ENCODE assay signal across 9 cellular contexts in genomic region chr19:6278051-6278450, GRCh38. TPM values are rescaled to one million over a fixed set of nuclear protein-coding genes. Genes with fewer than 3 reads are reported as not detected.
DNase-seq lines count a peak whose midpoint lies in the region; ATAC-seq, FAIRE-seq and TF ChIP-seq lines count a peak whose summit lies in the region.
"Had no signal": no experiment of that assay in that cellular context is flagged by ENCODE, and none has a peak within 500 bp of the region (broad histone marks: within the 10 kb centered on the region; RNA-seq: fewer than 3 reads in every experiment).

No MANE protein-coding gene starts in this region.

- peaks cover 0 to 5% of the 10 kb centered on the region in 2 donors for H3K27me3 Mint-ChIP-seq in CD8-positive, alpha-beta memory T cell
- no peaks in the 10 kb centered on the region for H3K27me3 Mint-ChIP-seq in progenitor cell of endocrine pancreas

- TF ChIP-seq RAD21 in H1 (IDR thresholded peaks at IDR 0.05 in 1 of 2, conservative IDR thresholded peaks at IDR 0.05 in 1 of 2; ENCODE audit: low read depth in 2 of 2, low read length in 2 of 2): no peak

- peaks cover 31% of the 10 kb centered on the region for H3K79me1 ChIP-seq in H1 (ENCODE audit: low read depth, low read length)

- no peak for TF ChIP-seq CTCF in OCI-LY1 (IDR thresholded peaks at IDR 0.05; ENCODE audit: low read length)
- no peak for TF ChIP-seq CTCF in H1 (IDR thresholded peaks at IDR 0.05; ENCODE audit: control extremely low read depth in 1 of 3, insufficient read depth in 1 of 3, low read depth in 1 of 3, low read length in 3 of 3)
- no peak for TF ChIP-seq CTCF in progenitor cell of endocrine pancreas (IDR thresholded peaks at IDR 0.05; ENCODE audit: unreplicated experiment)
- TF ChIP-seq CTCF in GM20000 (IDR thresholded peaks at IDR 0.05; ENCODE audit: extremely low read depth, missing control alignments): no peak

- H3K23me2 ChIP-seq in H1 (ENCODE audit: low read depth, low read length): peaks cover 5% of the 10 kb centered on the region; the same call in 1 of the 2 replicates

- no peak overlapping the region for H3K23ac ChIP-seq in H1 (ENCODE audit: insufficient read length)

- H3K9ac ChIP-seq in OCI-LY1 (ENCODE audit: low read length) (peak overlapping the region; percentile 28; the same call in 1 of the 2 replicates), H1 (replicated peaks in 1 of 4; ENCODE audit: extremely low read depth in 1 of 4, low read depth in 3 of 4, low read length in 3 of 4) (no peak overlapping the region; a peak in 1 of 7 replicates)

- H3K4me3 ChIP-seq in CD8-positive, alpha-beta memory T cell (ENCODE audit: low read length): no peak overlapping the region
- H3K4me3 ChIP-seq in OCI-LY1 (ENCODE audit: low read depth, low read length, poor library complexity, severe bottlenecking) (peak overlapping the region; percentile 88), H1 (ENCODE audit: extremely low read depth in 1 of 4, insufficient read depth in 2 of 4, low read depth in 3 of 4, low read length in 4 of 4) (peak overlapping the region in 1 of 4 experiments; percentile 79; a peak in 3 of 8 replicates)

- no peak overlapping the region for H2BK15ac ChIP-seq in H1 (ENCODE audit: low read length)

- H3K9me3 ChIP-seq in CD8-positive, alpha-beta memory T cell (ENCODE audit: low read length): no peaks in the 10 kb centered on the region
- H3K9me3 ChIP-seq in OCI-LY1 (ENCODE audit: low read length) (no peaks in the 10 kb centered on the region), H1 (ENCODE audit: insufficient read depth in 2 of 2, low read depth in 1 of 2, low read length in 1 of 2) (no peaks in the 10 kb centered on the region)

- H2AFZ ChIP-seq in OCI-LY1 (ENCODE audit: low read length): no peak overlapping the region
- no peak overlapping the region for H2AFZ ChIP-seq in H1 (ENCODE audit: low read length)

- no peaks in the 10 kb centered on the region for H3K27me3 ChIP-seq in CD8-positive, alpha-beta memory T cell (ENCODE audit: insufficient read depth, low read length, poor library complexity, severe bottlenecking)
- H3K27me3 ChIP-seq in OCI-LY1 (ENCODE audit: insufficient read depth, low read length) (no peaks in the 10 kb centered on the region), H1 (replicated peaks in 1 of 4; ENCODE audit: control insufficient read depth in 3 of 4, extremely low read depth in 1 of 4, insufficient read depth in 3 of 4, low read length in 3 of 4) (no peaks in the 10 kb centered on the region)

- H2BK120ac ChIP-seq in H1 (replicated peaks; ENCODE audit: low read depth, low read length): no peak overlapping the region

- H3K4ac ChIP-seq in H1 (replicated peaks; ENCODE audit: insufficient read length, low read depth, low read length): no peak overlapping the region

- TF ChIP-seq POLR2A in H1 (IDR thresholded peaks at IDR 0.05; ENCODE audit: control extremely low read depth in 1 of 2, low read depth in 2 of 2, low read length in 2 of 2): no peak

- DNase-seq in CD8-positive, alpha-beta memory T cell: no peak
- DNase-seq in H1 (ENCODE audit: low read depth in 1 of 2, low spot score in 2 of 2) (no peak), progenitor cell of endocrine pancreas (ENCODE audit: low spot score, unreplicated experiment) (no peak), DMS 273 treated with DMSO at 0.1 percent for 48 hours (lab: John Stamatoyannopoulos, UW) (no peak), GM20000 (ENCODE audit: low spot score) (no peak)

- no peak overlapping the region for H3K56ac ChIP-seq in H1 (replicated peaks; ENCODE audit: insufficient read length, low read depth, low read length)

- ATAC-seq in GM18511 (IDR thresholded peaks at IDR 0.05; ENCODE audit: unreplicated experiment) (no peak), GM18870 (IDR thresholded peaks at IDR 0.05; ENCODE audit: unreplicated experiment) (no peak)

- no peak overlapping the region for H2BK20ac ChIP-seq in H1 (ENCODE audit: low read length)

- no peak overlapping the region for H4K8ac ChIP-seq in H1 (ENCODE audit: extremely low read depth, insufficient read depth, low read length)

- no peak overlapping the region for H2BK12ac ChIP-seq in H1 (ENCODE audit: low read depth, low read length)

- peak overlapping the region; percentile 47 for H3K27ac ChIP-seq in CD8-positive, alpha-beta memory T cell (ENCODE audit: low read depth, low read length)
- H3K27ac ChIP-seq in OCI-LY1 (ENCODE audit: low read depth, low read length, poor library complexity, severe bottlenecking) (no peak overlapping the region), H1 (ENCODE audit: low read depth, low read length) (no peak overlapping the region)

- H3K4me3 Mint-ChIP-seq in CD8-positive, alpha-beta memory T cell: peak overlapping the region; percentile 79 to 96 (median 84)
- H3K4me3 Mint-ChIP-seq in progenitor cell of endocrine pancreas (ENCODE audit: low read depth): peak overlapping the region; percentile 94

- CTCF ChIA-PET in CD8-positive, alpha-beta memory T cell (lab: Charles Lee): no interaction called here
- CTCF ChIA-PET in H1 (lab: Charles Lee; ENCODE audit: partially characterized antibody): interaction anchor here (2.3 kb wide), 1 partner anchor 17 kb away, joined by 7 read pairs; no protein-coding TSS in a partner anchor

- H3K36me3 ChIP-seq in CD8-positive, alpha-beta memory T cell (ENCODE audit: insufficient read depth, low read length): no peaks in the 10 kb centered on the region
- peaks cover 8% of the 10 kb centered on the region; the same call in 1 of the 2 replicates for H3K36me3 ChIP-seq in OCI-LY1 (ENCODE audit: insufficient read depth, low read length)
- H3K36me3 ChIP-seq in H1 (ENCODE audit: control insufficient read depth in 2 of 4, insufficient read depth in 4 of 4, low read length in 3 of 4): no peaks in the 10 kb centered on the region; a peak in 1 of 8 replicates

- POLR2A ChIA-PET in CD8-positive, alpha-beta memory T cell (lab: Charles Lee): interaction anchor here (0.5 kb wide), 1 partner anchor 13 kb away, joined by 4 read pairs; no protein-coding TSS in a partner anchor
- POLR2A ChIA-PET in H1 (lab: Charles Lee; ENCODE audit: partially characterized antibody): no interaction called here

- peaks cover 9% of the 10 kb centered on the region for H3K4me1 ChIP-seq in CD8-positive, alpha-beta memory T cell (ENCODE audit: insufficient read depth, low read length)
- H3K4me1 ChIP-seq in OCI-LY1 (ENCODE audit: insufficient read depth, low read length, severe bottlenecking) (peaks cover 27% of the 10 kb centered on the region), H1 (replicated peaks in 1 of 4; ENCODE audit: control insufficient read depth in 3 of 4, insufficient read depth in 4 of 4, low read length in 3 of 4) (peaks cover 0 to 34% (median 12%) of the 10 kb centered on the region in 4 experiments; a peak in 6 of 7 replicates)

- H3F3A ChIP-seq in OCI-LY1 (ENCODE audit: insufficient read depth, low read length): no peaks in the 10 kb centered on the region

- no peak overlapping the region for H3K18ac ChIP-seq in H1 (ENCODE audit: extremely low read depth, low read length)

- TF ChIP-seq EP300 in H1 (IDR thresholded peaks at IDR 0.05; ENCODE audit: borderline replicate concordance in 1 of 2, low read depth in 2 of 2, low read length in 2 of 2): no peak

- 90% methylated on average over 9 of the region's 9 CpGs; no CpG with 5 or more reads in 1 of the 2 experiments for WGBS in H1 (ENCODE audit: extremely low coverage in 1 of 2, insufficient coverage in 1 of 2, insufficient read length in 1 of 2, insufficient replicate concordance in 2 of 2, low coverage in 1 of 2, low lambda C conversion rate in 2 of 2, missing lambda C conversion rate in 1 of 2), 2 experiments

- no peak overlapping the region for H3K14ac ChIP-seq in H1 (ENCODE audit: insufficient read length)

- H4K91ac ChIP-seq in H1 (replicated peaks; ENCODE audit: insufficient read length, low read length): no peak overlapping the region

- H3K36me3 Mint-ChIP-seq in CD8-positive, alpha-beta memory T cell: peaks cover 0 to 5% (median 0%) of the 10 kb centered on the region in 3 donors
- H3K36me3 Mint-ChIP-seq in progenitor cell of endocrine pancreas (ENCODE audit: insufficient read depth): peaks cover 2% of the 10 kb centered on the region

- H3K79me2 ChIP-seq in OCI-LY1 (ENCODE audit: insufficient read depth, low read length) (peaks cover 55% of the 10 kb centered on the region), H1 (ENCODE audit: control insufficient read depth in 1 of 2, insufficient read depth in 2 of 2, low read length in 2 of 2) (peaks cover 29 to 64% of the 10 kb centered on the region in 2 experiments)

- peaks cover 38 to 67% (median 56%) of the 10 kb centered on the region in 3 donors for H3K4me1 Mint-ChIP-seq in CD8-positive, alpha-beta memory T cell
- peaks cover 55% of the 10 kb centered on the region for H3K4me1 Mint-ChIP-seq in progenitor cell of endocrine pancreas (ENCODE audit: low read depth)

- peak overlapping the region; percentile 73 to 98 (median 92) for H3K27ac Mint-ChIP-seq in CD8-positive, alpha-beta memory T cell
- H3K27ac Mint-ChIP-seq in progenitor cell of endocrine pancreas: peak overlapping the region; percentile 59

- H4K20me1 ChIP-seq in OCI-LY1 (ENCODE audit: insufficient read depth, low read length) (no peaks in the 10 kb centered on the region), H1 (replicated peaks in 1 of 2; ENCODE audit: control insufficient read depth in 1 of 2, insufficient read depth in 2 of 2, low read length in 2 of 2) (peaks cover 27 to 46% of the 10 kb centered on the region in 2 experiments)

- no peaks in the 10 kb centered on the region for H3K9me2 ChIP-seq in OCI-LY1 (ENCODE audit: low read depth, low read length)

- no peaks in the 10 kb centered on the region for H3K9me3 Mint-ChIP-seq in CD8-positive, alpha-beta memory T cell
- H3K9me3 Mint-ChIP-seq in progenitor cell of endocrine pancreas (ENCODE audit: low read depth): no peaks in the 10 kb centered on the region

- H3K4me2 ChIP-seq in OCI-LY1 (ENCODE audit: low read length): peak overlapping the region; percentile 98
- peak overlapping the region; percentile 64 to 88; a peak in 3 of 4 replicates for H3K4me2 ChIP-seq in H1 (ENCODE audit: insufficient read depth in 1 of 2, low read depth in 2 of 2, low read length in 2 of 2)

- FAIRE-seq in H1 (lab: Jason Lieb, UNC): no peak

- H2BK5ac ChIP-seq in H1 (ENCODE audit: low read depth, low read length): no peak overlapping the region

- H2AK5ac ChIP-seq in H1 (ENCODE audit: low read depth, low read length): no peak overlapping the region

- H4K5ac ChIP-seq in H1 (ENCODE audit: insufficient read length, low read depth, low read length): no peak overlapping the region

RNA-seq across cellular contexts. Expression of gene MLLT1, which starts 1.7 kb away (rescaled TPM):
- total RNA-seq in CD8-positive, alpha-beta memory T cell: 10 to 100 TPM; 63.9 to 64.2 TPM
- 2.5 TPM for polyA plus RNA-seq in CD8-positive, alpha-beta memory T cell
- total RNA-seq in H1 (2021; fragmentation: NEBNext Ultra II Directional; extraction: Animal tissue kit (Norgen Biotek cat#: 25700)): 42.4 and 45.1 TPM in 2 replicates
- polyA plus RNA-seq in H1 (2011; rRNA removed): 18.8 and 27.7 TPM in 2 replicates
- polyA plus RNA-seq in H1 (2011; cell fraction: cytosol; rRNA removed): 19.7 TPM
- polyA plus RNA-seq in H1 (2011; cell fraction: nucleus; rRNA removed): 74.8 TPM
- polyA plus RNA-seq in H1 (2012, experiment 1 of 2): 24.7 to 35.8 TPM (median 32.5 TPM) in 4 replicates
- 17.2 TPM for polyA plus RNA-seq in H1 (2012, experiment 2 of 2)
- 22.0 TPM for polyA plus RNA-seq in H1 (2013, experiment 1 of 2)
- 21.5 TPM for polyA plus RNA-seq in H1 (2013, experiment 2 of 2)
- polyA minus RNA-seq in H1 (2011; rRNA and poly(A)+ RNA removed): 7.1 and 12.4 TPM in 2 replicates
- 42.9 TPM for polyA minus RNA-seq in H1 (2011; cell fraction: cytosol; rRNA and poly(A)+ RNA removed)
- polyA minus RNA-seq in H1 (2011; cell fraction: nucleus; rRNA and poly(A)+ RNA removed): 13.2 TPM
- total RNA-seq in progenitor cell of endocrine pancreas: 93.6 and 106 TPM in 2 replicates

RNA-seq across cellular contexts. Expression of gene ACER1, which starts 55.4 kb away (rescaled TPM):
- total RNA-seq in CD8-positive, alpha-beta memory T cell: not detected
- 2.4 TPM for polyA plus RNA-seq in CD8-positive, alpha-beta memory T cell
- total RNA-seq in H1 (2021; fragmentation: NEBNext Ultra II Directional; extraction: Animal tissue kit (Norgen Biotek cat#: 25700)): not detected in 2 replicates
- 0.05 TPM in 1 of 2 replicates, not detected in the other for polyA plus RNA-seq in H1 (2011; rRNA removed)
- not detected for polyA plus RNA-seq in H1 (2011; cell fraction: cytosol; rRNA removed)
- polyA plus RNA-seq in H1 (2011; cell fraction: nucleus; rRNA removed): not detected
- not detected in 4 replicates for polyA plus RNA-seq in H1 (2012, experiment 1 of 2)
- not detected for polyA plus RNA-seq in H1 (2012, experiment 2 of 2)
- not detected for polyA plus RNA-seq in H1 (2013, experiment 1 of 2)
- not detected for polyA plus RNA-seq in H1 (2013, experiment 2 of 2)
- polyA minus RNA-seq in H1 (2011; rRNA and poly(A)+ RNA removed): not detected in 2 replicates
- not detected for polyA minus RNA-seq in H1 (2011; cell fraction: cytosol; rRNA and poly(A)+ RNA removed)
- polyA minus RNA-seq in H1 (2011; cell fraction: nucleus; rRNA and poly(A)+ RNA removed): not detected
- not detected in 2 replicates for total RNA-seq in progenitor cell of endocrine pancreas
- total RNA-seq: NCI-H460 had no signal
